1 cellular context compared by ENCODE assay signal in genomic region chr5:33852327-33852726, GRCh38.
TF ChIP-seq lines count a peak whose summit lies in the region.

No MANE protein-coding gene starts in this region.

TF ChIP-seq in IMR-90, 13 proteins besides CTCF, POLR2A, EP300 and RAD21 (continued from another document):
- TF ChIP-seq FOS (IDR thresholded peaks at IDR 0.05; ENCODE audit: low read depth, low read length) (no peak), CEBPB (IDR thresholded peaks at IDR 0.05; ENCODE audit: low read depth, low read length) (no peak), MXI1 (IDR thresholded peaks at IDR 0.05; ENCODE audit: borderline replicate concordance, low read depth, low read length) (no peak), MAZ (IDR thresholded peaks at IDR 0.05; ENCODE audit: borderline replicate concordance, low read depth, low read length) (no peak), SMC3 (IDR thresholded peaks at IDR 0.05; ENCODE audit: low read depth, low read length) (no peak), USF2 (IDR thresholded peaks at IDR 0.05; ENCODE audit: low read depth, low read length) (no peak), NFE2L2 (IDR thresholded peaks at IDR 0.05; ENCODE audit: low read depth, low read length) (no peak), RCOR1 (IDR thresholded peaks at IDR 0.05; ENCODE audit: insufficient replicate concordance, low read length) (no peak)
